Comparison of ENCODE assay signal across 24 cellular contexts in genomic region chr1:107228704-107229103, GRCh38.
DNase-seq lines count a peak whose midpoint lies in the region; ATAC-seq and TF ChIP-seq lines count a peak whose summit lies in the region.
"Had no signal": no experiment of that assay in that cellular context is flagged by ENCODE, and none has a peak within 500 bp of the region (broad histone marks: within the 10 kb centered on the region; RNA-seq: fewer than 3 reads in every experiment).

No MANE protein-coding gene starts in this region.

- H3K9ac ChIP-seq in GM23248 (no peak overlapping the region), SK-N-MC (ENCODE audit: insufficient read length) (no peak overlapping the region)

- peaks cover 7% of the 10 kb centered on the region; the same call in 1 of the 2 replicates for H3F3A ChIP-seq in GM23248 (ENCODE audit: insufficient read depth)

- H3K4me1 ChIP-seq in A673 (ENCODE audit: insufficient read depth, low read length, poor library complexity, severe bottlenecking) (peaks cover 88% of the 10 kb centered on the region), GM23248 (ENCODE audit: insufficient read depth) (0 out of 2 replicates have a peak, but pooled peaks cover 9% of the 10 kb centered on the region), foreskin keratinocyte (no peaks in the 10 kb centered on the region), right cardiac atrium (ENCODE audit: control insufficient read depth, insufficient read depth, low read length) (no peaks in the 10 kb centered on the region)

- H3K4me2 ChIP-seq in GM23248 (ENCODE audit: unreplicated experiment) = no peak overlapping the region
- H3K4me2 ChIP-seq: hepatocyte had no signal

- no peaks in the 10 kb centered on the region for H4K20me1 ChIP-seq in GM23248 (ENCODE audit: insufficient read depth)

- intact Hi-C loops in A673 (cut with micrococcal nuclease; ENCODE audit: unreplicated experiment) (no loop called here), right cardiac atrium (cut with DNase I) (no loop called here)

- peak; percentile 62 for ATAC-seq in foreskin keratinocyte
- ATAC-seq in right cardiac atrium = no peak
- no peak for ATAC-seq in GM18498 (IDR thresholded peaks at IDR 0.05; ENCODE audit: unreplicated experiment)
- ATAC-seq in GM21515 (IDR thresholded peaks at IDR 0.05; ENCODE audit: unreplicated experiment) = no peak
- ATAC-seq: stimulated activated naive CD8-positive, alpha-beta T cell treated with anti-CD3 and anti-CD28 coated beads, Interleukin-15, amount 100 ng/mL, for 72 hours had no signal

- in situ Hi-C loops in GM23248 (cut with MboI) = no loop called here

- peaks cover 10% of the 10 kb centered on the region; the same call in 1 of the 2 replicates for H3K79me2 ChIP-seq in GM23248 (ENCODE audit: insufficient read depth)
- H3K79me2 ChIP-seq: hepatocyte had no signal

- H3K9me3 ChIP-seq in A673 (ENCODE audit: low read depth, low read length, poor library complexity, severe bottlenecking) (no peaks in the 10 kb centered on the region), GM23248 (ENCODE audit: low read depth) (no peaks in the 10 kb centered on the region), SK-N-MC (ENCODE audit: low read depth, low read length) (no peaks in the 10 kb centered on the region), right cardiac atrium (ENCODE audit: control insufficient read depth, low read length) (no peaks in the 10 kb centered on the region)
- H3K9me3 ChIP-seq: BE2C had no signal

- BruUV-seq in A673 (replicated peaks; lab: Mats Ljungman, UMichigan) = no TSS peak

- CTCF ChIA-PET in A673 (lab: Charles Lee) = no interaction called here

- DNase-seq in A673 (ENCODE audit: low spot score) = no peak
- peak; percentile 70 for DNase-seq in GM23248
- no peak for DNase-seq in SK-N-MC (ENCODE audit: low read depth, low spot score)
- peak; percentile 80 to 95 for DNase-seq in foreskin keratinocyte
- no peak for DNase-seq in right cardiac atrium
- no peak for DNase-seq in globus pallidus (ENCODE audit: low spot score)
- DNase-seq: 8988T; activated CD4-positive, alpha-beta T cell treated with anti-CD3 and anti-CD28 coated beads, Interleukin-2, amount 10 ng/mL, durations not matched to agents 24 days and 14 days; activated gamma-delta T cell treated with Interleukin-2 at 50 U/mL for 16 hours; activated T-cell treated with anti-CD3 and anti-CD28 coated beads, Interleukin-2, amount 50 U/mL, for 1 hour; BE2C; GDM1; H9; KG1; NCI-H1417; NCI-H2107; NCI-H446; small intestine; stimulated activated CD4-positive, alpha-beta T cell treated with anti-CD3 and anti-CD28 coated beads, Interleukin-1b, Interleukin-23, amount 100 ng/mL, for 48 hours; stimulated activated CD8-positive, alpha-beta memory T cell treated with anti-CD3 and anti-CD28 coated beads, Interleukin-4, amount 100 ng/mL, for 48 hours; stimulated activated naive CD8-positive, alpha-beta T cell treated with anti-CD3 and anti-CD28 coated beads, Interleukin-15, amount 100 ng/mL, for 72 hours had no signal

- no peak overlapping the region for H2AFZ ChIP-seq in GM23248
- H2AFZ ChIP-seq: hepatocyte had no signal

- 72 to 73% methylated on average over 2 of the region's 2 CpGs for WGBS in GM23248 (ENCODE audit: low coverage in 1 of 2, low lambda C conversion rate in 2 of 2, missing lambda C conversion rate in 2 of 2), 2 experiments
- 84% methylated on average over 2 of the region's 2 CpGs for WGBS in right cardiac atrium

- POLR2A ChIA-PET in A673 (lab: Charles Lee; ENCODE audit: low non-redundant PET) = no interaction called here

- H3K4me3 ChIP-seq in A673 (ENCODE audit: low read depth, low read length, poor library complexity, severe bottlenecking) (no peak overlapping the region), GM23248 (no peak overlapping the region), SK-N-MC (peak overlapping the region; percentile 58), right cardiac atrium (ENCODE audit: low read length) (no peak overlapping the region)
- H3K4me3 ChIP-seq: hepatocyte had no signal

- H3K9me2 ChIP-seq in GM23248 (ENCODE audit: insufficient read depth) = no peaks in the 10 kb centered on the region; the same call in 1 of the 2 replicates

- H3K27me3 ChIP-seq in A673 (replicated peaks; ENCODE audit: insufficient read depth, low read depth, low read length, poor library complexity) (no peaks in the 10 kb centered on the region), GM23248 (replicated peaks; ENCODE audit: insufficient read depth) (no peaks in the 10 kb centered on the region), foreskin keratinocyte (no peaks in the 10 kb centered on the region), right cardiac atrium (ENCODE audit: control insufficient read depth, insufficient read depth) (no peaks in the 10 kb centered on the region)
- H3K27me3 ChIP-seq: BE2C, hepatocyte had no signal

- peak overlapping the region; percentile 80 for H3K27ac ChIP-seq in A673 (ENCODE audit: low read depth, low read length, poor library complexity, severe bottlenecking)
- no peak overlapping the region for H3K27ac ChIP-seq in GM23248
- H3K27ac ChIP-seq in SK-N-MC = peak overlapping the region; percentile 93
- no peak overlapping the region for H3K27ac ChIP-seq in foreskin keratinocyte
- H3K27ac ChIP-seq in right cardiac atrium (ENCODE audit: low read length) = no peak overlapping the region
- H3K27ac ChIP-seq: hepatocyte had no signal

- H3K36me3 ChIP-seq in A673 (ENCODE audit: insufficient read depth, low read length, poor library complexity, severe bottlenecking) (no peaks in the 10 kb centered on the region), GM23248 (ENCODE audit: low read depth) (no peaks in the 10 kb centered on the region), SK-N-MC (ENCODE audit: insufficient read depth, low read length) (no peaks in the 10 kb centered on the region; the same call in 1 of the 2 replicates)
- H3K36me3 ChIP-seq: BE2C had no signal

- TF ChIP-seq CTCF in A673 (conservative IDR thresholded peaks at IDR 0.05; ENCODE audit: low read depth, low read length) = no peak
- TF ChIP-seq CTCF in foreskin keratinocyte (conservative IDR thresholded peaks at IDR 0.05) = no peak

Comparison
In these comparisons a context has a peak if more than half of its experiments do, and no peak if none do; other contexts are left out.
1. DNase-seq: peak in GM23248 (single experiment) and foreskin keratinocyte (2 of 2); none in A673 (single experiment), SK-N-MC (single experiment), right cardiac atrium (0 of 3) and globus pallidus (single experiment).
2. H3K27ac ChIP-seq: peak in A673 (single experiment) and SK-N-MC (single experiment); none in GM23248 (single experiment), foreskin keratinocyte (single experiment) and right cardiac atrium (single experiment).